5 cellular contexts compared by ENCODE assay signal in the genomic region with DNA sequence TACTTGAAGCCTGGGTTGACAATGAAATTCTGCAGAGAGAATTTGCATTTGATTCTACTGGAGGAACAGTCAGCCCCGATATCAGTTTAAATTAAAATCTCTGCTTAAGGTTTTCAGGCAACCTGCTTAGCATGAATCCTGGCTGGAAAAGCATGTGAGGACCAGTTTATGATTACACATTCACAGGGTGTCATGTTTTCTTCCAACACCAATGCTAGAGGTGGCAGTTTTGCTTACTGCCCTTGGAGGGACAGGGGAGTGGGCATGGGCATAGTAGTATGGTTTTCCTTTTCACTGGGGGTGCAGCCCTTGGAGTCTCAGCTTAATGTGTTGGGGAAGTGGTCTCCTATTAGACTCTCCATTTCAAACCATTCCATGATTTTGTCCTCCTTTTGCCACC.
"Had no signal": no experiment of that assay in that cellular context is flagged by ENCODE, and none has a peak within 500 bp of the region (broad histone marks: within the 10 kb centered on the region; RNA-seq: fewer than 3 reads in every experiment).

No MANE protein-coding gene starts in this region.

- H3K4me3 Mint-ChIP-seq: GM23338, H9 had no signal

- H3K4me1 Mint-ChIP-seq: GM23338 had no signal

- ATAC-seq: GM23338, K562 had no signal

- DNase-seq: H9, HCEC 1CT, KG1 had no signal

- H3K27ac Mint-ChIP-seq: GM23338 had no signal

- H3K9me3 Mint-ChIP-seq: GM23338 had no signal

- H3K4me3 ChIP-seq: GM23338, K562 had no signal
